In genomic region chr9:20397348-20397747, GRCh38 we compare ENCODE assay signal across 21 cellular contexts.
DNase-seq lines count a peak whose midpoint lies in the region; ATAC-seq and TF ChIP-seq lines count a peak whose summit lies in the region.
"Had no signal": no experiment of that assay in that cellular context is flagged by ENCODE, and none has a peak within 500 bp of the region (broad histone marks: within the 10 kb centered on the region; RNA-seq: fewer than 3 reads in every experiment).

No MANE protein-coding gene starts in this region.

- peak overlapping the region; percentile 53 for H3K4me3 Mint-ChIP-seq in activated naive CD4-positive, alpha-beta T cell treated with anti-CD3 and anti-CD28 coated beads, Interleukin-2, amount 50 U/mL, for 24 hours
- no peak overlapping the region for H3K4me3 Mint-ChIP-seq in neural progenitor cell
- H3K4me3 Mint-ChIP-seq: activated CD8-positive, alpha-beta memory T cell treated with anti-CD3 and anti-CD28 coated beads, Interleukin-2, amount 10 ng/mL, durations not matched to agents 7 days and 5 days; dendritic cell treated with granulocyte-macrophage colony-stimulating factor and Interleukin-4, amounts not matched to agents 40 ng/mL and 50 ng/mL, for 4 days; neural crest cell had no signal

- peaks cover 84% of the 10 kb centered on the region for H3K4me1 Mint-ChIP-seq in activated naive CD4-positive, alpha-beta T cell treated with anti-CD3 and anti-CD28 coated beads, Interleukin-2, amount 50 U/mL, for 24 hours
- peaks cover 14% of the 10 kb centered on the region for H3K4me1 Mint-ChIP-seq in neural progenitor cell
- H3K4me1 Mint-ChIP-seq: neural crest cell had no signal

- dilution Hi-C loops in mammary epithelial cell (cut with HindIII; ENCODE audit: low sequenced_read_pairs) = no loop called here

- no TSS peak for BruUV-seq in mammary epithelial cell (replicated peaks; lab: Mats Ljungman, UMichigan)

- DNase-seq in activated naive CD4-positive, alpha-beta T cell treated with anti-CD3 and anti-CD28 coated beads, Interleukin-2, amount 50 U/mL, for 72 hours (ENCODE audit: low spot score in 2 of 2) = no peak
- DNase-seq in neural progenitor cell (ENCODE audit: low spot score) (peak; percentile 12), NCI-H146 treated with DMSO at 0.1 percent for 48 hours (lab: John Stamatoyannopoulos, UW; ENCODE audit: unreplicated experiment) (no peak), mammary epithelial cell (no peak), brain microvascular endothelial cell (no peak)
- DNase-seq: activated CD8-positive, alpha-beta memory T cell treated with anti-CD3 and anti-CD28 coated beads, Interleukin-2, amount 10 ng/mL, durations not matched to agents 7 days and 5 days; Calu3; H7; heart left ventricle; Kasumi-1; NCI-H1048; NCI-H524 treated with DMSO at 0.1 percent for 48 hours; psoas muscle; stimulated activated CD4-positive, alpha-beta T cell treated with anti-CD3 and anti-CD28 coated beads, Interleukin-2, amount 100 ng/mL, for 48 hours had no signal

- no peaks in the 10 kb centered on the region for H3K9me2 ChIP-seq in OCI-LY1 (ENCODE audit: low read depth, low read length)

- H3K79me2 ChIP-seq in OCI-LY1 (ENCODE audit: insufficient read depth, low read length) = no peaks in the 10 kb centered on the region
- no peaks in the 10 kb centered on the region for H3K79me2 ChIP-seq in neural progenitor cell (ENCODE audit: low read depth)
- H3K79me2 ChIP-seq in mammary epithelial cell (ENCODE audit: insufficient read depth, low read length) = no peaks in the 10 kb centered on the region

- H3K36me3 Mint-ChIP-seq in activated naive CD4-positive, alpha-beta T cell treated with anti-CD3 and anti-CD28 coated beads, Interleukin-2, amount 50 U/mL, for 24 hours = peaks cover 24% of the 10 kb centered on the region
- peaks cover 6 to 41% of the 10 kb centered on the region in 2 donors for H3K36me3 Mint-ChIP-seq in activated naive CD4-positive, alpha-beta T cell treated with anti-CD3 and anti-CD28 coated beads, Interleukin-2, amount 50 U/mL, for 72 hours
- peaks cover 2% of the 10 kb centered on the region for H3K36me3 Mint-ChIP-seq in neural progenitor cell

- intact Hi-C loops in mammary epithelial cell (cut with micrococcal nuclease) = no loop called here

- H3F3A ChIP-seq in OCI-LY1 (ENCODE audit: insufficient read depth, low read length) (no peaks in the 10 kb centered on the region), neural progenitor cell (ENCODE audit: low read depth) (peaks cover 16% of the 10 kb centered on the region)

- H3K4me3 ChIP-seq in OCI-LY1 (ENCODE audit: low read depth, low read length, poor library complexity, severe bottlenecking) (no peak overlapping the region), neural progenitor cell (no peak overlapping the region), mammary epithelial cell (replicated peaks in 1 of 3; ENCODE audit: insufficient read depth in 1 of 3, low read depth in 2 of 3, low read length in 3 of 3) (no peak overlapping the region), brain microvascular endothelial cell (ENCODE audit: low read depth, low read length) (no peak overlapping the region)
- H3K4me3 ChIP-seq: heart left ventricle, psoas muscle, skin epidermis had no signal

- H3K4me1 ChIP-seq in OCI-LY1 (ENCODE audit: insufficient read depth, low read length, severe bottlenecking) (peaks cover 52% of the 10 kb centered on the region), neural progenitor cell (peaks cover 46% of the 10 kb centered on the region), mammary epithelial cell (ENCODE audit: insufficient read depth, low read length) (no peaks in the 10 kb centered on the region)
- H3K4me1 ChIP-seq: psoas muscle had no signal

- H3K27me3 Mint-ChIP-seq in activated naive CD4-positive, alpha-beta T cell treated with anti-CD3 and anti-CD28 coated beads, Interleukin-2, amount 50 U/mL, for 24 hours = no peaks in the 10 kb centered on the region
- H3K27me3 Mint-ChIP-seq in neural progenitor cell (ENCODE audit: insufficient read depth, low read depth) = no peaks in the 10 kb centered on the region
- H3K27me3 Mint-ChIP-seq: activated CD8-positive, alpha-beta memory T cell treated with anti-CD3 and anti-CD28 coated beads, Interleukin-2, amount 10 ng/mL, durations not matched to agents 7 days and 5 days; dendritic cell treated with granulocyte-macrophage colony-stimulating factor and Interleukin-4, amounts not matched to agents 40 ng/mL and 50 ng/mL, for 4 days had no signal

- peak overlapping the region; percentile 33; the same call in 1 of the 2 replicates for H3K9ac ChIP-seq in OCI-LY1 (ENCODE audit: low read length)
- H3K9ac ChIP-seq in neural progenitor cell = no peak overlapping the region
- H3K9ac ChIP-seq in mammary epithelial cell (ENCODE audit: insufficient read depth, low read length) = no peak overlapping the region

- H3K27me3 ChIP-seq in OCI-LY1 (ENCODE audit: insufficient read depth, low read length) (no peaks in the 10 kb centered on the region), neural progenitor cell (no peaks in the 10 kb centered on the region), mammary epithelial cell (ENCODE audit: insufficient read depth, low read length) (no peaks in the 10 kb centered on the region), brain microvascular endothelial cell (replicated peaks) (no peaks in the 10 kb centered on the region)
- H3K27me3 ChIP-seq: heart left ventricle had no signal

- H3K4me2 ChIP-seq in OCI-LY1 (ENCODE audit: low read length) (peak overlapping the region; percentile 55; the same call in 1 of the 2 replicates), neural progenitor cell (peak overlapping the region; percentile 4), mammary epithelial cell (ENCODE audit: insufficient read depth, low read depth, low read length) (no peak overlapping the region)

- H3K27ac ChIP-seq in OCI-LY1 (ENCODE audit: low read depth, low read length, poor library complexity, severe bottlenecking) (peak overlapping the region; percentile 84), neural progenitor cell (no peak overlapping the region), mammary epithelial cell (ENCODE audit: insufficient read depth, low read depth, low read length) (no peak overlapping the region), brain microvascular endothelial cell (no peak overlapping the region)
- H3K27ac ChIP-seq: heart left ventricle, psoas muscle, skin epidermis had no signal

- peaks cover 21% of the 10 kb centered on the region for H3K9me3 Mint-ChIP-seq in activated naive CD4-positive, alpha-beta T cell treated with anti-CD3 and anti-CD28 coated beads, Interleukin-2, amount 50 U/mL, for 24 hours
- peaks cover 4 to 8% of the 10 kb centered on the region in 2 donors for H3K9me3 Mint-ChIP-seq in activated naive CD4-positive, alpha-beta T cell treated with anti-CD3 and anti-CD28 coated beads, Interleukin-2, amount 50 U/mL, for 72 hours
- no peaks in the 10 kb centered on the region for H3K9me3 Mint-ChIP-seq in neural progenitor cell
- H3K9me3 Mint-ChIP-seq: activated T-helper 2 cell treated with anti-CD3 and anti-CD28 coated beads, Interferon-gamma antibody, Interleukin-2, Interleukin-4, amounts not matched to agents 10 μg/mL and 5 μg/mL and 100 μg/mL, durations not matched to agents 14 hours and 24 hours and 36 hours; dendritic cell treated with granulocyte-macrophage colony-stimulating factor and Interleukin-4, amounts not matched to agents 40 ng/mL and 50 ng/mL, for 4 days; neural crest cell had no signal

- H3K9me3 ChIP-seq in OCI-LY1 (ENCODE audit: low read length) (no peaks in the 10 kb centered on the region), neural progenitor cell (ENCODE audit: low read depth) (no peaks in the 10 kb centered on the region), mammary epithelial cell (replicated peaks; ENCODE audit: insufficient read depth, low read length) (no peaks in the 10 kb centered on the region)
- H3K9me3 ChIP-seq: heart left ventricle, psoas muscle had no signal

- CTCF ChIA-PET in mammary epithelial cell (lab: Charles Lee; ENCODE audit: low non-redundant PET) = no interaction called here

- TF ChIP-seq CTCF in OCI-LY1 (IDR thresholded peaks at IDR 0.05; ENCODE audit: low read length) (no peak), neural progenitor cell (IDR thresholded peaks at IDR 0.05) (no peak), mammary epithelial cell (conservative IDR thresholded peaks at IDR 0.05 in 1 of 2, IDR thresholded peaks at IDR 0.05 in 1 of 2; ENCODE audit: extremely low read depth in 1 of 2, insufficient read depth in 1 of 2, low read depth in 1 of 2, low read length in 2 of 2) (no peak), brain microvascular endothelial cell (IDR thresholded peaks at IDR 0.05; ENCODE audit: low read depth, low read length, missing control alignments) (no peak)

- peak overlapping the region; percentile 30 for H3K27ac Mint-ChIP-seq in activated naive CD4-positive, alpha-beta T cell treated with anti-CD3 and anti-CD28 coated beads, Interleukin-2, amount 50 U/mL, for 24 hours
- no peak overlapping the region for H3K27ac Mint-ChIP-seq in activated naive CD4-positive, alpha-beta T cell treated with anti-CD3 and anti-CD28 coated beads, Interleukin-2, amount 50 U/mL, for 72 hours
- H3K27ac Mint-ChIP-seq in neural progenitor cell = no peak overlapping the region
- H3K27ac Mint-ChIP-seq: activated CD8-positive, alpha-beta memory T cell treated with anti-CD3 and anti-CD28 coated beads, Interleukin-2, amount 10 ng/mL, durations not matched to agents 7 days and 5 days; activated T-helper 2 cell treated with anti-CD3 and anti-CD28 coated beads, Interferon-gamma antibody, Interleukin-2, Interleukin-4, amounts not matched to agents 10 μg/mL and 5 μg/mL and 100 μg/mL, durations not matched to agents 14 hours and 24 hours and 36 hours; dendritic cell treated with granulocyte-macrophage colony-stimulating factor and Interleukin-4, amounts not matched to agents 40 ng/mL and 50 ng/mL, for 4 days had no signal

- no peaks in the 10 kb centered on the region for H3K36me3 ChIP-seq in OCI-LY1 (ENCODE audit: insufficient read depth, low read length)
- no peaks in the 10 kb centered on the region for H3K36me3 ChIP-seq in neural progenitor cell
- H3K36me3 ChIP-seq in mammary epithelial cell (ENCODE audit: insufficient read depth, low read length) = no peaks in the 10 kb centered on the region
- H3K36me3 ChIP-seq in brain microvascular endothelial cell (replicated peaks) = no peaks in the 10 kb centered on the region
- H3K36me3 ChIP-seq: heart left ventricle had no signal

- H2AFZ ChIP-seq in OCI-LY1 (ENCODE audit: low read length) = no peak overlapping the region
- H2AFZ ChIP-seq in neural progenitor cell (replicated peaks) = no peak overlapping the region
- H2AFZ ChIP-seq in mammary epithelial cell (ENCODE audit: low read depth, low read length) = no peak overlapping the region

- H4K20me1 ChIP-seq in OCI-LY1 (ENCODE audit: insufficient read depth, low read length) (no peaks in the 10 kb centered on the region), neural progenitor cell (ENCODE audit: low read depth) (no peaks in the 10 kb centered on the region), mammary epithelial cell (ENCODE audit: insufficient read depth, low read length) (no peaks in the 10 kb centered on the region)

- 70% methylated on average over 4 of the region's 4 CpGs for WGBS in mammary epithelial cell (ENCODE audit: low coverage, missing lambda C conversion rate)

- in situ Hi-C loops in mammary epithelial cell (cut with MboI; ENCODE audit: low sequenced_read_pairs in 2 of 2) = no loop called here
- in situ Hi-C loops in brain microvascular endothelial cell (cut with HindIII; ENCODE audit: low pct_ligation_motif_present, low sequenced_read_pairs) = no loop called here

- ATAC-seq in activated naive CD4-positive, alpha-beta T cell treated with anti-CD3 and anti-CD28 coated beads, Interleukin-2, amount 50 U/mL, for 72 hours = no peak
- peak; percentile 91 for ATAC-seq in HG02571 (IDR thresholded peaks at IDR 0.05; ENCODE audit: unreplicated experiment)
- ATAC-seq: activated CD8-positive, alpha-beta memory T cell treated with anti-CD3 and anti-CD28 coated beads, Interleukin-2, amount 10 ng/mL, durations not matched to agents 7 days and 5 days; heart left ventricle; psoas muscle had no signal
